In genomic region chr1:3159121-3159520, GRCh38 we compare ENCODE assay signal across 22 cellular contexts.
DNase-seq lines count a peak whose midpoint lies in the region; ATAC-seq and TF ChIP-seq lines count a peak whose summit lies in the region.
"Had no signal": no experiment of that assay in that cellular context is flagged by ENCODE, and none has a peak within 500 bp of the region (broad histone marks: within the 10 kb centered on the region; RNA-seq: fewer than 3 reads in every experiment).

No MANE protein-coding gene starts in this region.

- H3K27ac ChIP-seq in neural progenitor cell: no peak overlapping the region
- H3K27ac ChIP-seq in mesenchymal stem cell (ENCODE audit: low read length, poor library complexity, severe bottlenecking): no peak overlapping the region
- H3K27ac ChIP-seq: Peyer's patch, SK-N-MC had no signal

- H3K27ac Mint-ChIP-seq in neural progenitor cell: peak overlapping the region; percentile 88
- H3K27ac Mint-ChIP-seq: CD14-positive monocyte; CD8-positive, alpha-beta memory T cell had no signal

- H3K14ac ChIP-seq in mesenchymal stem cell (ENCODE audit: low read length in 2 of 2): no peak overlapping the region

- no peak overlapping the region for H3K23ac ChIP-seq in mesenchymal stem cell (ENCODE audit: low read length in 2 of 2)

- no peak overlapping the region for H4K8ac ChIP-seq in mesenchymal stem cell (ENCODE audit: low read length)

- no peak for TF ChIP-seq CTCF in NB4 (IDR thresholded peaks at IDR 0.05; ENCODE audit: low read depth, low read length)
- TF ChIP-seq CTCF in neural progenitor cell (IDR thresholded peaks at IDR 0.05): no peak

- no peaks in the 10 kb centered on the region for H3K79me1 ChIP-seq in mesenchymal stem cell (replicated peaks; ENCODE audit: low read length, poor library complexity, severe bottlenecking)

- no peak overlapping the region for H2BK12ac ChIP-seq in mesenchymal stem cell (ENCODE audit: low read length in 2 of 2)

- H4K91ac ChIP-seq in mesenchymal stem cell (ENCODE audit: low read length): no peak overlapping the region

- in situ Hi-C loops in KBM-7 (cut with MboI; ENCODE audit: low pct_unique_long_range_greater_than_20kb, low sequenced_read_pairs): no loop called here

- peaks cover 31% of the 10 kb centered on the region for H3K4me1 Mint-ChIP-seq in neural progenitor cell

- peaks cover 5% of the 10 kb centered on the region for H3K27me3 Mint-ChIP-seq in neural progenitor cell (ENCODE audit: insufficient read depth, low read depth)

- H2AFZ ChIP-seq in neural progenitor cell (replicated peaks) (no peak overlapping the region), mesenchymal stem cell (ENCODE audit: low read depth, low read length) (no peak overlapping the region)

- H2AK5ac ChIP-seq in mesenchymal stem cell (ENCODE audit: low read length, severe bottlenecking): no peak overlapping the region

- no peaks in the 10 kb centered on the region for H3K36me3 ChIP-seq in neural progenitor cell
- no peaks in the 10 kb centered on the region for H3K36me3 ChIP-seq in mesenchymal stem cell (ENCODE audit: control insufficient read depth in 1 of 2, insufficient read depth in 2 of 2, low read depth in 1 of 2, low read length in 2 of 2)
- H3K36me3 ChIP-seq: Peyer's patch had no signal

- H3K4ac ChIP-seq in mesenchymal stem cell (ENCODE audit: low read depth in 1 of 2, low read length in 2 of 2): no peak overlapping the region

- no peaks in the 10 kb centered on the region for H3K36me3 Mint-ChIP-seq in neural progenitor cell
- H3K36me3 Mint-ChIP-seq: CD14-positive monocyte; CD8-positive, alpha-beta memory T cell had no signal

- no peak overlapping the region for H2BK120ac ChIP-seq in mesenchymal stem cell (ENCODE audit: low read depth, low read length)

- H3K27me3 ChIP-seq in neural progenitor cell (no peaks in the 10 kb centered on the region), mesenchymal stem cell (ENCODE audit: control insufficient read depth in 1 of 2, insufficient read depth in 1 of 2, low read length in 2 of 2) (peaks cover 0 to 75% of the 10 kb centered on the region in 2 experiments)
- H3K27me3 ChIP-seq: Peyer's patch had no signal

- H3K4me1 ChIP-seq in neural progenitor cell (peaks cover 7% of the 10 kb centered on the region), mesenchymal stem cell (ENCODE audit: control insufficient read depth, insufficient read depth, low read depth, low read length) (peaks cover 1% of the 10 kb centered on the region)
- H3K4me1 ChIP-seq: Peyer's patch had no signal

- no peaks in the 10 kb centered on the region for H4K20me1 ChIP-seq in neural progenitor cell (ENCODE audit: low read depth)

- H3K4me3 ChIP-seq in NB4 (ENCODE audit: low read depth, low read length) (no peak overlapping the region), neural progenitor cell (no peak overlapping the region), mesenchymal stem cell (ENCODE audit: insufficient read depth in 1 of 2, low read depth in 1 of 2, low read length in 2 of 2) (no peak overlapping the region)
- H3K4me3 ChIP-seq: Peyer's patch, SK-N-MC had no signal

- H2BK5ac ChIP-seq in mesenchymal stem cell (ENCODE audit: low read depth, low read length, poor library complexity, severe bottlenecking): no peak overlapping the region

- H3K9me3 Mint-ChIP-seq in neural progenitor cell: no peaks in the 10 kb centered on the region
- H3K9me3 Mint-ChIP-seq: CD8-positive, alpha-beta memory T cell had no signal

- H3K18ac ChIP-seq in mesenchymal stem cell (ENCODE audit: low read depth in 1 of 2, low read length in 2 of 2): no peak overlapping the region

- TF ChIP-seq POLR2A in NB4 (IDR thresholded peaks at IDR 0.05; ENCODE audit: extremely low read depth, insufficient read length): no peak

- no peaks in the 10 kb centered on the region for H3K79me2 ChIP-seq in neural progenitor cell (ENCODE audit: low read depth)

- H3F3A ChIP-seq in neural progenitor cell (ENCODE audit: low read depth): no peaks in the 10 kb centered on the region

- peak; percentile 18 for DNase-seq in KBM-7
- DNase-seq in NB4 (ENCODE audit: low read depth): peak; percentile 73
- peak; percentile 41 for DNase-seq in SKM-1 treated with dmso at 0.1 percent for 144 hours (lab: John Stamatoyannopoulos, UW; ENCODE audit: unreplicated experiment)
- no peak for DNase-seq in neural progenitor cell (ENCODE audit: low spot score)
- DNase-seq in mesenchymal stem cell: no peak
- no peak for DNase-seq in NCI-H1092 treated with DMSO at 0.1 percent for 48 hours (lab: John Stamatoyannopoulos, UW)
- DNase-seq: CD8-positive, alpha-beta memory T cell; DMS79 treated with DMSO at 0.1 percent for 48 hours; NCI-H1092; NCI-H1436 treated with DMSO at 0.1 percent for 48 hours; NCI-H187 treated with DMSO at 0.1 percent for 48 hours; NCI-H2171 treated with DMSO at 0.1 percent for 48 hours; NCI-H524 treated with DMSO at 0.1 percent for 48 hours; NCI-H774; OCI-M1; Peyer's patch; SIG-M5 had no signal

- no peak overlapping the region for H3K4me2 ChIP-seq in neural progenitor cell
- H3K4me2 ChIP-seq in mesenchymal stem cell (ENCODE audit: low read length, poor library complexity, severe bottlenecking): no peak overlapping the region

- H2BK15ac ChIP-seq in mesenchymal stem cell (ENCODE audit: low read depth, poor library complexity, severe bottlenecking): no peak overlapping the region

- H3K9ac ChIP-seq in neural progenitor cell (no peak overlapping the region), mesenchymal stem cell (ENCODE audit: low read length) (no peak overlapping the region)

- 94% methylated on average over 10 of the region's 10 CpGs for WGBS in mesenchymal stem cell

- no peaks in the 10 kb centered on the region for H3K9me3 ChIP-seq in neural progenitor cell (ENCODE audit: low read depth)
- no peaks in the 10 kb centered on the region for H3K9me3 ChIP-seq in mesenchymal stem cell (ENCODE audit: control insufficient read depth, low read length)
- H3K9me3 ChIP-seq: Peyer's patch had no signal

- H3K4me3 Mint-ChIP-seq in neural progenitor cell: no peak overlapping the region
- H3K4me3 Mint-ChIP-seq: CD14-positive monocyte; CD8-positive, alpha-beta memory T cell had no signal

- ATAC-seq in HG03520 (IDR thresholded peaks at IDR 0.05; ENCODE audit: unreplicated experiment): no peak
- no peak for ATAC-seq in GM19351 (IDR thresholded peaks at IDR 0.05; ENCODE audit: unreplicated experiment)
- ATAC-seq: HepG2 had no signal

Comparison
In these comparisons a context has a peak if more than half of its experiments do, and no peak if none do; other contexts are left out.
1. DNase-seq: peak in KBM-7 (single experiment), NB4 (single experiment) and SKM-1 treated with dmso at 0.1 percent for 144 hours (single experiment); none in neural progenitor cell (single experiment), mesenchymal stem cell (single experiment) and NCI-H1092 treated with DMSO at 0.1 percent for 48 hours (single experiment).